31 cellular contexts compared by ENCODE assay signal in the genomic region with DNA sequence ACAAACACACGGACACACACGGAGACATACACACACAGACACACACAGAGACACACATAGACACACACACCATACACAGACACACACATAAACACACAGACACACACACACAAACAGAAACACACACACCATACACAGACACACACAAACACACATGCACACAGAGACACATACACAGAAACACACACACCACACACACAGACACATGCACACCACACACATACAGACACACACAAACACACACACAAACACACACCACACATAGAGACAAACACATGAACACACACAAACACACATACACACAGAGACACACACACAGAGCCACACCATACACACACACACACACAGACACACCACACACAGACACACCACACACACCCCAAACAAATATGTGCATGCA.
"Had no signal": no experiment of that assay in that cellular context is flagged by ENCODE, and none has a peak within 500 bp of the region (broad histone marks: within the 10 kb centered on the region; RNA-seq: fewer than 3 reads in every experiment).

No MANE protein-coding gene starts in this region.

- H3K27ac Mint-ChIP-seq: activated CD4-positive, alpha-beta memory T cell treated with anti-CD3 and anti-CD28 coated beads for 36 hours; activated CD4-positive, alpha-beta T cell treated with anti-CD3 and anti-CD28 coated beads for 36 hours; activated CD4-positive, alpha-beta T cell treated with anti-CD3 and anti-CD28 coated beads, Interleukin-2, amount 10 ng/mL, durations not matched to agents 24 days and 14 days; activated CD8-positive, alpha-beta memory T cell treated with anti-CD3 and anti-CD28 coated beads, Interleukin-2, amount 10 ng/mL, durations not matched to agents 7 days and 5 days; activated CD8-positive, alpha-beta T cell treated with anti-CD3 and anti-CD28 coated beads, Interleukin-2, amount 10 ng/mL, durations not matched to agents 7 days and 5 days; activated naive CD4-positive, alpha-beta T cell treated with anti-CD3 and anti-CD28 coated beads, Interleukin-2, amount 10 ng/mL, durations not matched to agents 7 days and 5 days; activated naive CD4-positive, alpha-beta T cell treated with anti-CD3 and anti-CD28 coated beads, Interleukin-2, amount 50 U/mL, for 72 hours; activated naive CD8-positive, alpha-beta T cell treated with anti-CD3 and anti-CD28 coated beads, Interleukin-2, amount 10 ng/mL, durations not matched to agents 7 days and 5 days; activated T-helper 1 cell treated with anti-CD3 and anti-CD28 coated beads, Interleukin-12 subunit alpha, Interleukin-12 subunit beta, Interleukin-2, Interleukin-4 antibody, amounts not matched to agents 30 ng/mL and 10 ng/mL and 1 ng/mL, durations not matched to agents 14 hours and 24 hours and 36 hours; activated T-helper 2 cell treated with anti-CD3 and anti-CD28 coated beads, Interferon-gamma antibody, Interleukin-2, Interleukin-4, amounts not matched to agents 10 μg/mL and 5 μg/mL and 100 μg/mL, durations not matched to agents 14 hours and 24 hours and 36 hours; brain had no signal

- H3K4me1 Mint-ChIP-seq: activated CD4-positive, alpha-beta T cell treated with anti-CD3 and anti-CD28 coated beads for 36 hours; activated CD4-positive, alpha-beta T cell treated with anti-CD3 and anti-CD28 coated beads, Interleukin-2, amount 10 ng/mL, durations not matched to agents 24 days and 14 days; activated CD8-positive, alpha-beta memory T cell treated with anti-CD3 and anti-CD28 coated beads, Interleukin-2, amount 10 ng/mL, durations not matched to agents 7 days and 5 days; activated naive CD4-positive, alpha-beta T cell treated with anti-CD3 and anti-CD28 coated beads, Interleukin-2, amount 10 ng/mL, durations not matched to agents 7 days and 5 days; activated naive CD8-positive, alpha-beta T cell treated with anti-CD3 and anti-CD28 coated beads, Interleukin-2, amount 10 ng/mL, durations not matched to agents 7 days and 5 days; brain had no signal

- H3K27ac ChIP-seq: ascending aorta, breast epithelium, cardiac muscle cell, colonic mucosa, esophagus muscularis mucosa, foreskin keratinocyte, gastrocnemius medialis, heart right ventricle had no signal

- H3K4me3 Mint-ChIP-seq: activated CD4-positive, alpha-beta memory T cell treated with anti-CD3 and anti-CD28 coated beads for 36 hours; activated CD4-positive, alpha-beta T cell treated with anti-CD3 and anti-CD28 coated beads for 36 hours; activated CD4-positive, alpha-beta T cell treated with anti-CD3 and anti-CD28 coated beads, Interleukin-2, amount 10 ng/mL, durations not matched to agents 24 days and 14 days; activated CD8-positive, alpha-beta memory T cell treated with anti-CD3 and anti-CD28 coated beads, Interleukin-2, amount 10 ng/mL, durations not matched to agents 7 days and 5 days; activated CD8-positive, alpha-beta T cell treated with anti-CD3 and anti-CD28 coated beads, Interleukin-2, amount 10 ng/mL, durations not matched to agents 7 days and 5 days; activated naive CD4-positive, alpha-beta T cell treated with anti-CD3 and anti-CD28 coated beads, Interleukin-2, amount 10 ng/mL, durations not matched to agents 7 days and 5 days; activated naive CD8-positive, alpha-beta T cell treated with anti-CD3 and anti-CD28 coated beads, Interleukin-2, amount 10 ng/mL, durations not matched to agents 7 days and 5 days; activated T-helper 1 cell treated with anti-CD3 and anti-CD28 coated beads, Interleukin-12 subunit alpha, Interleukin-12 subunit beta, Interleukin-2, Interleukin-4 antibody, amounts not matched to agents 30 ng/mL and 10 ng/mL and 1 ng/mL, durations not matched to agents 14 hours and 24 hours and 36 hours; brain had no signal

- H3K9me3 ChIP-seq: ascending aorta, colonic mucosa, esophagus muscularis mucosa, gastrocnemius medialis had no signal

- H3K27me3 Mint-ChIP-seq: activated CD4-positive, alpha-beta memory T cell treated with anti-CD3 and anti-CD28 coated beads for 36 hours; activated CD4-positive, alpha-beta T cell treated with anti-CD3 and anti-CD28 coated beads, Interleukin-2, amount 10 ng/mL, durations not matched to agents 24 days and 14 days; activated CD8-positive, alpha-beta memory T cell treated with anti-CD3 and anti-CD28 coated beads, Interleukin-2, amount 10 ng/mL, durations not matched to agents 7 days and 5 days; activated naive CD4-positive, alpha-beta T cell treated with anti-CD3 and anti-CD28 coated beads, Interleukin-2, amount 10 ng/mL, durations not matched to agents 7 days and 5 days; activated naive CD8-positive, alpha-beta T cell treated with anti-CD3 and anti-CD28 coated beads, Interleukin-2, amount 10 ng/mL, durations not matched to agents 7 days and 5 days had no signal

- H3K36me3 ChIP-seq: ascending aorta, breast epithelium, cardiac muscle cell, colonic mucosa, esophagus muscularis mucosa, gastrocnemius medialis, heart right ventricle had no signal

- H3K4me3 ChIP-seq: ascending aorta, breast epithelium, cardiac muscle cell, colonic mucosa, esophagus muscularis mucosa, gastrocnemius medialis, heart right ventricle had no signal

- DNase-seq: activated CD4-positive, alpha-beta memory T cell treated with anti-CD3 and anti-CD28 coated beads for 36 hours; activated CD4-positive, alpha-beta T cell treated with anti-CD3 and anti-CD28 coated beads for 36 hours; activated CD4-positive, alpha-beta T cell treated with anti-CD3 and anti-CD28 coated beads, Interleukin-2, amount 10 ng/mL, durations not matched to agents 24 days and 14 days; activated CD4-positive, CD25-positive, alpha-beta regulatory T cell; activated CD4-positive, CD25-positive, alpha-beta regulatory T cell treated with anti-CD3 and anti-CD28 coated beads, Interleukin-2, amount 50 U/mL, for 72 hours; activated CD8-positive, alpha-beta memory T cell treated with anti-CD3 and anti-CD28 coated beads, Interleukin-2, amount 10 ng/mL, durations not matched to agents 7 days and 5 days; activated CD8-positive, alpha-beta memory T cell treated with anti-CD3 and anti-CD28 coated beads, Interleukin-2, amount 50 U/mL, for 4 hours; activated CD8-positive, alpha-beta T cell treated with anti-CD3 and anti-CD28 coated beads, Interleukin-2, amount 10 ng/mL, durations not matched to agents 7 days and 5 days; activated effector memory CD4-positive, alpha-beta T cell treated with anti-CD3 and anti-CD28 coated beads, Interleukin-2, amount 50 U/mL, for 16 hours; activated naive CD4-positive, alpha-beta T cell; activated naive CD4-positive, alpha-beta T cell treated with anti-CD3 and anti-CD28 coated beads, Interleukin-2, amount 10 ng/mL, durations not matched to agents 7 days and 5 days; activated naive CD8-positive, alpha-beta T cell treated with anti-CD3 and anti-CD28 coated beads, Interleukin-2, amount 10 ng/mL, durations not matched to agents 7 days and 5 days; activated T-cell treated with anti-CD3 and anti-CD28 coated beads, Interleukin-2, amount 50 U/mL, for 1 hour; activated T-cell treated with anti-CD3 and anti-CD28 coated beads, Interleukin-2, amount 50 U/mL, for 48 hours; central memory CD4-positive, alpha-beta T cell; cerebellar nuclear complex; colonic mucosa; effector CD8-positive, alpha-beta T cell; erythroblast; foreskin keratinocyte; gastrocnemius medialis; heart right ventricle; T-helper 2 cell had no signal

- ATAC-seq: activated CD4-positive, alpha-beta T cell treated with anti-CD3 and anti-CD28 coated beads for 36 hours; activated CD8-positive, alpha-beta memory T cell treated with anti-CD3 and anti-CD28 coated beads, Interleukin-2, amount 10 ng/mL, durations not matched to agents 7 days and 5 days; activated CD8-positive, alpha-beta T cell treated with anti-CD3 and anti-CD28 coated beads, Interleukin-2, amount 10 ng/mL, durations not matched to agents 7 days and 5 days; activated naive CD4-positive, alpha-beta T cell treated with anti-CD3 and anti-CD28 coated beads, Interleukin-2, amount 50 U/mL, for 72 hours; foreskin keratinocyte; gastrocnemius medialis; heart right ventricle had no signal

- H3K27me3 ChIP-seq: ascending aorta, breast epithelium, cardiac muscle cell, colonic mucosa, esophagus muscularis mucosa, foreskin keratinocyte, gastrocnemius medialis had no signal

- H3K4me1 ChIP-seq: ascending aorta, breast epithelium, colonic mucosa, esophagus muscularis mucosa, foreskin keratinocyte, gastrocnemius medialis, heart right ventricle had no signal
